In the genomic region with DNA sequence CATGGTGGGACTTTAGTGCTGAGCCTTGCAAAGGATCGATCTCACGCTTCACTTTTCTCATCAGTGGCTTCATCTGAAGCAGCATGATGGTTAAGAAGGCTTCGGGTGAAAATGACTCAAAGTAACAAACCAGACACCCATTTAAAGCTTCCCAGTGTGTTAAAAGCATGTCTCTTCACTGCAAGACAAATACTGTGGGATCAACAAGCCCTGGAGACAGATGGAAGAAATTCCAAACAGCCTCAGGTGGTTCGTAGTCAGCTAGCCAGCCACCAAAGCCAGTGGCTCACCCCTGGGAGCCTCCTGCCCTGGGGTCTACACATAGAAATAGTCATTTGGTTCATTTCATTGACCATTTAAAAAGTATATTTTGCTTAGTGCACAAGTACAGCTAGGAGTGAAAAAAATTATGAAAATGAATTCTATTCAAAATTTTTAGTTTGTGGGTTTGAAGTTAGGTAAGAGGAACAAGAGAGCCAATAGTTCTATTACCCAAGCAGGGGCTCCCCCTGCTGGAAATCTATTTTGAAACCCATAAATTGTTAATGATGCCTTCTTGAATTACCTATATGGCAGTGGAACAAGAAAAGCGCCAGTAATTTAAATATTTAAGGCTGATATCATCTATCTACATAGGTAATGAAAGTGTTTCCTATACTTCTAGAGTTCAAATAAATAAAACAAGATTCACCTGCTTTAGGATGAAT, we compare ENCODE assay signal across 11 cellular contexts. TPM values are rescaled to one million over a fixed set of nuclear protein-coding genes. Genes with fewer than 3 reads are reported as not detected.
DNase-seq lines count a peak whose midpoint lies in the region; ATAC-seq, FAIRE-seq and TF ChIP-seq lines count a peak whose summit lies in the region.
"Had no signal": no experiment of that assay in that cellular context is flagged by ENCODE, and none has a peak within 500 bp of the region (broad histone marks: within the 10 kb centered on the region; RNA-seq: fewer than 3 reads in every experiment).

No MANE protein-coding gene starts in this region.

- CTCF ChIA-PET in H1 (lab: Charles Lee; ENCODE audit: partially characterized antibody) = interaction anchor here (0.6 to 2.7 kb wide), 18 partner anchors 10 to 1562 kb away, joined by 3 to 12 read pairs (median 4); no protein-coding TSS in a partner anchor

- H3K56ac ChIP-seq in H1 (replicated peaks; ENCODE audit: insufficient read length, low read depth, low read length) = no peak overlapping the region

- no peak overlapping the region for H4K91ac ChIP-seq in H1 (replicated peaks; ENCODE audit: insufficient read length, low read length)

- peak in 2 of 3 experiments; percentile 36 to 42; a peak in 2 of 4 replicates for TF ChIP-seq CTCF in H1 (IDR thresholded peaks at IDR 0.05; ENCODE audit: control extremely low read depth in 1 of 3, insufficient read depth in 1 of 3, low read depth in 1 of 3, low read length in 3 of 3)

- H3K9me3 ChIP-seq in H1 (ENCODE audit: insufficient read depth in 2 of 2, low read depth in 1 of 2, low read length in 1 of 2) = no peaks in the 10 kb centered on the region
- H3K9me3 ChIP-seq: tibial artery had no signal

- no peak overlapping the region for H3K18ac ChIP-seq in H1 (ENCODE audit: extremely low read depth, low read length)

- H3K4me1 ChIP-seq in H1 (replicated peaks in 1 of 4; ENCODE audit: control insufficient read depth in 3 of 4, insufficient read depth in 4 of 4, low read length in 3 of 4) = no peaks in the 10 kb centered on the region
- H3K4me1 ChIP-seq: tibial artery had no signal

- ATAC-seq in HG03432 (IDR thresholded peaks at IDR 0.05; ENCODE audit: unreplicated experiment) = no peak

- POLR2A ChIA-PET in H1 (lab: Charles Lee; ENCODE audit: partially characterized antibody) = interaction anchor here (1.0 kb wide), 1 partner anchor 216 kb away, joined by 3 read pairs; no protein-coding TSS in a partner anchor

- H4K20me1 ChIP-seq in H1 (replicated peaks in 1 of 2; ENCODE audit: control insufficient read depth in 1 of 2, insufficient read depth in 2 of 2, low read length in 2 of 2) = no peaks in the 10 kb centered on the region

- H3K36me3 ChIP-seq in H1 (ENCODE audit: control insufficient read depth in 2 of 4, insufficient read depth in 4 of 4, low read length in 3 of 4) = no peaks in the 10 kb centered on the region
- H3K36me3 ChIP-seq: tibial artery had no signal

- no peak overlapping the region for H2BK5ac ChIP-seq in H1 (ENCODE audit: low read depth, low read length)

- H2BK120ac ChIP-seq in H1 (replicated peaks; ENCODE audit: low read depth, low read length) = no peak overlapping the region

- no peak overlapping the region for H4K5ac ChIP-seq in H1 (ENCODE audit: insufficient read length, low read depth, low read length)

- peak; percentile 70 to 74 for TF ChIP-seq RAD21 in H1 (IDR thresholded peaks at IDR 0.05 in 1 of 2, conservative IDR thresholded peaks at IDR 0.05 in 1 of 2; ENCODE audit: low read depth in 2 of 2, low read length in 2 of 2)

- 75% methylated on average over 5 of the region's 5 CpGs; no CpG with 5 or more reads in 1 of the 2 experiments for WGBS in H1 (ENCODE audit: extremely low coverage in 1 of 2, insufficient coverage in 1 of 2, insufficient read length in 1 of 2, insufficient replicate concordance in 2 of 2, low coverage in 1 of 2, low lambda C conversion rate in 2 of 2, missing lambda C conversion rate in 1 of 2), 2 experiments

- no peaks in the 10 kb centered on the region for H3K23me2 ChIP-seq in H1 (ENCODE audit: low read depth, low read length)

- no peak overlapping the region for H2BK20ac ChIP-seq in H1 (ENCODE audit: low read length)

- FAIRE-seq in H1 (lab: Jason Lieb, UNC) = no peak
- FAIRE-seq in H54 (lab: Jason Lieb, UNC) = no peak

- H3K9ac ChIP-seq in H1 (replicated peaks in 1 of 4; ENCODE audit: extremely low read depth in 1 of 4, low read depth in 3 of 4, low read length in 3 of 4) = no peak overlapping the region

- H3K4me2 ChIP-seq in H1 (ENCODE audit: insufficient read depth in 1 of 2, low read depth in 2 of 2, low read length in 2 of 2) = no peak overlapping the region

- H2BK12ac ChIP-seq in H1 (ENCODE audit: low read depth, low read length) = no peak overlapping the region

- no peak overlapping the region for H3K4me3 ChIP-seq in H1 (ENCODE audit: extremely low read depth in 1 of 4, insufficient read depth in 2 of 4, low read depth in 3 of 4, low read length in 4 of 4)
- H3K4me3 ChIP-seq: tibial artery had no signal

- H2AK5ac ChIP-seq in H1 (ENCODE audit: low read depth, low read length) = no peak overlapping the region

- no peak overlapping the region for H3K4ac ChIP-seq in H1 (replicated peaks; ENCODE audit: insufficient read length, low read depth, low read length)

- H2BK15ac ChIP-seq in H1 (ENCODE audit: low read length) = no peak overlapping the region

- H3K79me1 ChIP-seq in H1 (ENCODE audit: low read depth, low read length) = no peaks in the 10 kb centered on the region

- peak overlapping the region; percentile 67; the same call in 1 of the 2 replicates for H2AFZ ChIP-seq in H1 (ENCODE audit: low read length)

- no peak for TF ChIP-seq EP300 in H1 (IDR thresholded peaks at IDR 0.05; ENCODE audit: borderline replicate concordance in 1 of 2, low read depth in 2 of 2, low read length in 2 of 2)

- H3K27ac ChIP-seq in H1 (ENCODE audit: low read depth, low read length) = no peak overlapping the region
- H3K27ac ChIP-seq: tibial artery had no signal

- DNase-seq in NCI-H82 (lab: John Stamatoyannopoulos, UW) (peak; percentile 65), NCI-H82 treated with DMSO at 0.1 percent for 48 hours (lab: John Stamatoyannopoulos, UW; ENCODE audit: unreplicated experiment) (no peak), NCI-H1105 treated with DMSO at 0.1 percent for 48 hours (lab: John Stamatoyannopoulos, UW) (peak; percentile 23), H1 (ENCODE audit: low read depth in 1 of 2, low spot score in 2 of 2) (no peak), non-pigmented ciliary epithelial cell (ENCODE audit: low read depth) (peak; percentile 3), H54 (ENCODE audit: insufficient read length, low spot score) (no peak)
- DNase-seq in stimulated activated CD4-positive, alpha-beta T cell treated with anti-CD3 and anti-CD28 coated beads, Interleukin-12 subunit alpha, Interleukin-12 subunit beta, amount 100 ng/mL, for 4 hours = no peak
- DNase-seq: NCI-H2029 treated with DMSO at 0.1 percent for 48 hours, tibial artery had no signal

- H3K14ac ChIP-seq in H1 (ENCODE audit: insufficient read length) = no peak overlapping the region

- no peak overlapping the region for H4K8ac ChIP-seq in H1 (ENCODE audit: extremely low read depth, insufficient read depth, low read length)

- H3K79me2 ChIP-seq in H1 (ENCODE audit: control insufficient read depth in 1 of 2, insufficient read depth in 2 of 2, low read length in 2 of 2) = no peaks in the 10 kb centered on the region

- H3K27me3 ChIP-seq in H1 (replicated peaks in 1 of 4; ENCODE audit: control insufficient read depth in 3 of 4, extremely low read depth in 1 of 4, insufficient read depth in 3 of 4, low read length in 3 of 4) = no peaks in the 10 kb centered on the region
- H3K27me3 ChIP-seq: tibial artery had no signal

- TF ChIP-seq POLR2A in H1 (IDR thresholded peaks at IDR 0.05; ENCODE audit: control extremely low read depth in 1 of 2, low read depth in 2 of 2, low read length in 2 of 2) (no peak), H54 (IDR thresholded peaks at IDR 0.05; ENCODE audit: low read depth, low read length) (no peak)

- H3K23ac ChIP-seq in H1 (ENCODE audit: insufficient read length) = no peak overlapping the region

TF ChIP-seq in H1, 55 proteins besides CTCF, POLR2A, EP300 and RAD21:
- no peak for TF ChIP-seq JUND (IDR thresholded peaks at IDR 0.05; ENCODE audit: low read length)
- TF ChIP-seq CHD2 (IDR thresholded peaks at IDR 0.05; ENCODE audit: low read length) = no peak
- TF ChIP-seq SP4 (IDR thresholded peaks at IDR 0.05; ENCODE audit: low read length) = no peak
- no peak for TF ChIP-seq BCL11A (IDR thresholded peaks at IDR 0.05; ENCODE audit: low read depth in 2 of 2, low read length in 2 of 2)
- TF ChIP-seq NRF1 (IDR thresholded peaks at IDR 0.05; ENCODE audit: low read depth, low read length) = no peak
- no peak for TF ChIP-seq CBX5 (IDR thresholded peaks at IDR 0.05; ENCODE audit: low read depth, low read length)
- TF ChIP-seq RNF2 (IDR thresholded peaks at IDR 0.05; ENCODE audit: borderline replicate concordance, low read depth, low read length, missing control alignments, poor library complexity, severe bottlenecking) = no peak
- no peak for TF ChIP-seq ASH2L (IDR thresholded peaks at IDR 0.05; ENCODE audit: low read length)
- no peak for TF ChIP-seq SAP30 (IDR thresholded peaks at IDR 0.05; ENCODE audit: insufficient read depth, insufficient replicate concordance, low read length)
- TF ChIP-seq KDM5A (IDR thresholded peaks at IDR 0.05; ENCODE audit: low read length) = no peak
- TF ChIP-seq TCF12 (IDR thresholded peaks at IDR 0.05; ENCODE audit: low read depth, low read length) = no peak
- TF ChIP-seq, protein P1, sequence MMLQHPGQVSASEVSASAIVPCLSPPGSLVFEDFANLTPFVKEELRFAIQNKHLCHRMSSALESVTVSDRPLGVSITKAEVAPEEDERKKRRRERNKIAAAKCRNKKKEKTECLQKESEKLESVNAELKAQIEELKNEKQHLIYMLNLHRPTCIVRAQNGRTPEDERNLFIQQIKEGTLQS (IDR thresholded peaks at IDR 0.05; ENCODE audit: insufficient read depth, low read depth, low read length) = no peak
- no peak for TF ChIP-seq TAF7 (optimal IDR thresholded peaks at IDR 0.05; ENCODE audit: borderline replicate concordance, low read depth, low read length)
- TF ChIP-seq EZH2 (IDR thresholded peaks at IDR 0.05; ENCODE audit: low read depth, low read length, severe bottlenecking) = no peak

RNA-seq across cellular contexts. Expression of a gene that starts 51.6 kb away (rescaled TPM):
- total RNA-seq in H1 (2021; fragmentation: NEBNext Ultra II Directional; extraction: Animal tissue kit (Norgen Biotek cat#: 25700)) = 0.84 and 0.86 TPM in 2 replicates
- 4.6 and 4.9 TPM in 2 replicates for polyA plus RNA-seq in H1 (2011; rRNA removed)
- polyA plus RNA-seq in H1 (2011; cell fraction: cytosol; rRNA removed) = 2.8 TPM
- polyA plus RNA-seq in H1 (2011; cell fraction: nucleus; rRNA removed) = 4.6 TPM
- 2.2 to 3.2 TPM (median 2.8 TPM) in 4 replicates for polyA plus RNA-seq in H1 (2012, experiment 1 of 2)
- polyA plus RNA-seq in H1 (2012, experiment 2 of 2) = 1.4 TPM
- 2.4 TPM for polyA plus RNA-seq in H1 (2013, experiment 1 of 2)
- 2.6 TPM for polyA plus RNA-seq in H1 (2013, experiment 2 of 2)
- polyA minus RNA-seq in H1 (2011; rRNA and poly(A)+ RNA removed) = 8.4 and 11.0 TPM in 2 replicates
- polyA minus RNA-seq in H1 (2011; cell fraction: cytosol; rRNA and poly(A)+ RNA removed) = 1.5 TPM
- polyA minus RNA-seq in H1 (2011; cell fraction: nucleus; rRNA and poly(A)+ RNA removed) = 3.1 TPM
- total RNA-seq: CD4-positive, CD25-positive, alpha-beta regulatory T cell had no signal
- polyA plus RNA-seq: CD4-positive, CD25-positive, alpha-beta regulatory T cell had no signal

Comparison
In these comparisons a context has a peak if more than half of its experiments do, and no peak if none do; other contexts are left out.
1. DNase-seq: peak in NCI-H82 (single experiment), NCI-H1105 treated with DMSO at 0.1 percent for 48 hours (single experiment) and non-pigmented ciliary epithelial cell (single experiment); none in NCI-H82 treated with DMSO at 0.1 percent for 48 hours (single experiment), H1 (0 of 2), H54 (single experiment) and stimulated activated CD4-positive, alpha-beta T cell treated with anti-CD3 and anti-CD28 coated beads, Interleukin-12 subunit alpha, Interleukin-12 subunit beta, amount 100 ng/mL, for 4 hours (single experiment).